Comparison of ENCODE assay signal across 8 cellular contexts in genomic region chr1:221743416-221744208, GRCh38. TPM values are rescaled to one million over a fixed set of nuclear protein-coding genes. Genes with fewer than 3 reads are reported as not detected.
DNase-seq lines count a peak whose midpoint lies in the region; ATAC-seq and TF ChIP-seq lines count a peak whose summit lies in the region.

No MANE protein-coding gene starts in this region.

- H4K8ac ChIP-seq in IMR-90 (ENCODE audit: low read depth in 2 of 2, low read length in 2 of 2): peak overlapping the region; percentile 73 to 90

- H3K36me3 ChIP-seq in IMR-90 (ENCODE audit: control insufficient read depth, insufficient read depth, low read length) (peaks cover 11% of the 10 kb centered on the region), vagina (no peaks in the 10 kb centered on the region)

- H3K14ac ChIP-seq in IMR-90 (replicated peaks; ENCODE audit: low read depth, low read length): peak overlapping the region; percentile 87

- peaks cover 5 to 29% of the 10 kb centered on the region in 2 experiments; a peak in 3 of 4 replicates for H3K79me1 ChIP-seq in IMR-90 (ENCODE audit: low read depth in 1 of 2, low read length in 2 of 2)

- H3K9me1 ChIP-seq in IMR-90 (ENCODE audit: insufficient read depth, low read length): peaks cover 13% of the 10 kb centered on the region

- peak overlapping the region; percentile 73 for H3K4me3 ChIP-seq in AG04449 (ENCODE audit: low read depth, low read length)
- peak overlapping the region; percentile 47 for H3K4me3 ChIP-seq in IMR-90 (ENCODE audit: insufficient read depth, low read depth, low read length)
- peak overlapping the region; percentile 55 for H3K4me3 ChIP-seq in astrocyte of the spinal cord (ENCODE audit: low read depth, low read length)
- peak overlapping the region; percentile 75 to 90 for H3K4me3 ChIP-seq in vagina

- no TSS peak for BruUV-seq in IMR-90 (replicated peaks; lab: Mats Ljungman, UMichigan)

- H4K20me1 ChIP-seq in IMR-90 (ENCODE audit: insufficient read depth, low read length): peaks cover 32% of the 10 kb centered on the region

- H3K27ac ChIP-seq in IMR-90 (ENCODE audit: insufficient read depth, low read length): peak overlapping the region; percentile 92
- peak overlapping the region; percentile 98 for H3K27ac ChIP-seq in vagina

- no peak for TF ChIP-seq CTCF in AG04449 (IDR thresholded peaks at IDR 0.05; ENCODE audit: insufficient read depth, low read length, missing control alignments)
- no peak for TF ChIP-seq CTCF in IMR-90 (conservative IDR thresholded peaks at IDR 0.05; ENCODE audit: low read depth, low read length)
- no peak for TF ChIP-seq CTCF in astrocyte of the spinal cord (IDR thresholded peaks at IDR 0.05; ENCODE audit: low read depth, low read length)
- no peak for TF ChIP-seq CTCF in vagina (IDR thresholded peaks at IDR 0.05)

- H3K4me1 ChIP-seq in IMR-90 (ENCODE audit: control insufficient read depth, insufficient read depth, low read length) (peaks cover 9% of the 10 kb centered on the region), vagina (peaks cover 23% of the 10 kb centered on the region)

- peak overlapping the region; percentile 77 for H3K18ac ChIP-seq in IMR-90 (ENCODE audit: low read depth, low read length)

- H2AK9ac ChIP-seq in IMR-90 (replicated peaks; ENCODE audit: low read depth, low read length, poor library complexity): peak overlapping the region; percentile 60

- ATAC-seq in GM18511 (IDR thresholded peaks at IDR 0.05; ENCODE audit: unreplicated experiment) (peak; percentile 27), IMR-90 (ENCODE audit: low read depth) (no peak), sciatic nerve (no peak)

- H4K5ac ChIP-seq in IMR-90 (ENCODE audit: low read depth, low read length): peak overlapping the region; percentile 49; the same call in 1 of the 2 replicates

- intact Hi-C loops in IMR-90 (cut with micrococcal nuclease) (loop anchor here (2.0 to 5.0 kb wide), 4 partner anchors 144 to 627 kb away; no protein-coding TSS in a partner anchor), vagina (cut with DNase I) (loop anchor here (10.0 kb wide), 1 partner anchor 859 kb away; no protein-coding TSS in a partner anchor), sciatic nerve (cut with DNase I) (no loop called here)

- no peak for TF ChIP-seq RAD21 in IMR-90 (IDR thresholded peaks at IDR 0.05; ENCODE audit: low read length)

- CTCF ChIA-PET in AG04449 (lab: Yijun Ruan, JAX) (interaction anchor here (0.6 to 5.4 kb wide), 8 partner anchors 12 to 712 kb away, joined by 3 to 51 read pairs (median 4); no protein-coding TSS in a partner anchor), IMR-90 (lab: Yijun Ruan, JAX) (interaction anchor here (1.0 to 2.5 kb wide), 3 partner anchors 122 to 712 kb away, joined by 3 to 9 read pairs (median 7); no protein-coding TSS in a partner anchor)

- peak overlapping the region; percentile 93 for H3K4ac ChIP-seq in IMR-90 (ENCODE audit: low read depth, low read length)

- H2AK5ac ChIP-seq in IMR-90 (ENCODE audit: low read depth, low read length): peak overlapping the region; percentile 93

- H3K9ac ChIP-seq in IMR-90 (ENCODE audit: low read depth, low read length): peak overlapping the region; percentile 77

- H4K91ac ChIP-seq in IMR-90 (ENCODE audit: insufficient read depth, low read depth, low read length): peak overlapping the region; percentile 81

- dilution Hi-C loops in IMR-90 (cut with HindIII; ENCODE audit: low sequenced_read_pairs, unreplicated experiment): no loop called here

- peak overlapping the region; percentile 93 for H2AFZ ChIP-seq in IMR-90 (replicated peaks; ENCODE audit: low read length, poor library complexity)

- TF ChIP-seq POLR2A in IMR-90 (IDR thresholded peaks at IDR 0.05; ENCODE audit: low read depth, low read length) (0 out of 2 replicates have a peak, but pooled peaks have one; percentile 33), vagina (IDR thresholded peaks at IDR 0.05) (no peak)

- peak overlapping the region; percentile 83 for H3K56ac ChIP-seq in IMR-90 (ENCODE audit: extremely low read depth, insufficient read depth, low read length)

- peak overlapping the region; percentile 95; the same call in 2 of the 3 replicates for H2BK15ac ChIP-seq in IMR-90 (ENCODE audit: low read depth, low read length)

- POLR2A ChIA-PET in AG04449 (lab: Yijun Ruan, JAX) (interaction anchor here (0.7 to 1.0 kb wide), 3 partner anchors 125 to 711 kb away, joined by 3 to 4 read pairs (median 3); no protein-coding TSS in a partner anchor), IMR-90 (lab: Charles Lee; ENCODE audit: unreplicated experiment) (interaction anchor here (0.6 to 1.3 kb wide), 5 partner anchors 35 to 565 kb away, joined by 3 to 4 read pairs (median 4); no protein-coding TSS in a partner anchor)

- H2BK5ac ChIP-seq in IMR-90 (ENCODE audit: low read depth, low read length, poor library complexity, severe bottlenecking): peak overlapping the region; percentile 93

- H3K9me3 ChIP-seq in IMR-90 (ENCODE audit: control insufficient read depth, insufficient read depth, low read length): no peaks in the 10 kb centered on the region
- no peaks in the 10 kb centered on the region for H3K9me3 ChIP-seq in vagina

- WGBS in IMR-90 (ENCODE audit: extremely low coverage in 2 of 2, insufficient read length in 1 of 2), 2 experiments: 0% methylated on average over 4 of the region's 16 CpGs; no CpG with 5 or more reads in 1 of the 2 experiments

- H3K27me3 ChIP-seq in IMR-90 (ENCODE audit: control insufficient read depth, insufficient read depth, low read length): no peaks in the 10 kb centered on the region
- no peaks in the 10 kb centered on the region for H3K27me3 ChIP-seq in vagina

- in situ Hi-C loops in IMR-90 (cut with MboI; ENCODE audit: low sequenced_read_pairs) (loop anchor here (5.0 to 25.0 kb wide), 4 partner anchors 251 to 894 kb away; no protein-coding TSS in a partner anchor), astrocyte of the spinal cord (cut with HindIII; ENCODE audit: low sequenced_read_pairs) (no loop called here)

- H3K23ac ChIP-seq in IMR-90 (ENCODE audit: low read depth, low read length): peak overlapping the region; percentile 82

- DNase-seq in AG04449 (ENCODE audit: low read depth, low spot score): no peak
- no peak for DNase-seq in IMR-90
- DNase-seq in astrocyte of the spinal cord (ENCODE audit: low read depth, low spot score): peak; percentile 51
- DNase-seq in medulla oblongata (ENCODE audit: extremely low spot score): peak; percentile 62
- DNase-seq in vagina (ENCODE audit: extremely low spot score in 2 of 2): no peak
- DNase-seq in NCI-H2227 treated with DMSO at 0.1 percent for 48 hours (lab: John Stamatoyannopoulos, UW): no peak
- DNase-seq in sciatic nerve (ENCODE audit: low spot score): no peak

- peak overlapping the region; percentile 90 for H2BK120ac ChIP-seq in IMR-90 (ENCODE audit: low read depth, low read length)

- peak overlapping the region; percentile 82 for H3K4me2 ChIP-seq in IMR-90 (ENCODE audit: low read depth, low read length)

- peak overlapping the region; percentile 88 for H2BK20ac ChIP-seq in IMR-90 (ENCODE audit: low read depth, low read length)

TF ChIP-seq in IMR-90, 13 proteins besides CTCF, POLR2A, EP300 and RAD21:
- TF ChIP-seq RFX5 (IDR thresholded peaks at IDR 0.05; ENCODE audit: low read depth, low read length): no peak
- TF ChIP-seq USF2 (IDR thresholded peaks at IDR 0.05; ENCODE audit: low read depth, low read length): no peak
- TF ChIP-seq SMC3 (IDR thresholded peaks at IDR 0.05; ENCODE audit: low read depth, low read length): no peak
- TF ChIP-seq RCOR1 (IDR thresholded peaks at IDR 0.05; ENCODE audit: insufficient replicate concordance, low read length): no peak
- TF ChIP-seq CEBPB (IDR thresholded peaks at IDR 0.05; ENCODE audit: low read depth, low read length): no peak
- TF ChIP-seq BHLHE40 (IDR thresholded peaks at IDR 0.05; ENCODE audit: low read depth, low read length): no peak
- no peak for TF ChIP-seq FOS (IDR thresholded peaks at IDR 0.05; ENCODE audit: low read depth, low read length)

RNA-seq across cellular contexts. Expression of gene DUSP10, which starts 1.7 kb away (rescaled TPM):
- total RNA-seq in IMR-90 (2012; rRNA removed) (59.1 and 71.4 TPM in 2 replicates), vagina (4.7 TPM), sciatic nerve (4.7 TPM)
- 41.7 and 44.8 TPM in 2 replicates for polyA plus RNA-seq in IMR-90 (2012; rRNA removed)
- 23.4 and 35.1 TPM in 2 replicates for polyA plus RNA-seq in IMR-90 (2012; cell fraction: cytosol; rRNA removed)
- 32.9 and 43.8 TPM in 2 replicates for polyA plus RNA-seq in IMR-90 (2012; cell fraction: nucleus; rRNA removed; ENCODE audit: low replicate concordance)

Comparison
In these comparisons a context has a peak if more than half of its experiments do, and no peak if none do; other contexts are left out.
1. DNase-seq: peak in astrocyte of the spinal cord (single experiment) and medulla oblongata (single experiment); none in AG04449 (single experiment), IMR-90 (single experiment), vagina (0 of 2), NCI-H2227 treated with DMSO at 0.1 percent for 48 hours (single experiment) and sciatic nerve (single experiment).
2. RNA of gene DUSP10, which starts 1.7 kb away (total RNA-seq): 59.1 to 71.4 TPM in IMR-90; 4.7 TPM in sciatic nerve (single experiment) and 4.7 TPM in vagina (single experiment); every median in the first group is over 10 times any median in the second.
3. Peak in every context shown above with its lines, with median percentiles within 50 percentile points of each other: H3K4me3 ChIP-seq.